ENCODE assay signal across 22 cellular contexts in the genomic region with DNA sequence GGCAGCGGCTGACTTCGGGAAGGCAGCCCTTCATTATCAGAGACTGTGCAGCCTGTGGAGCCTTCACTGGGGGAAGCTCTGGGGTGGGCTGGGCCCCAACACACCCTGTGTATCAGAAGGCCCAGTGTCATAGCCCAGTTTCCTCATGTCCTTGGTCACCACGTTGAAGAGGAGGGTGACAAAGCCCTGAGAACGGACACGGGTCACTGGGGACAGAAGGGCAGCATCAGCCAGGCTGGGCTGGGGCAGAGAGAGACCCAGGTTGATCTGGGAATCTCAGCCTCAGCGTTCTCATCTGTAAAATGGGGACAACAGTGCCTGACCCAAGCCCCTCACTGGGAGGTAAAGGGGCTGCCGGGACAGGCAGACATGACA. TPM values are rescaled to one million over a fixed set of nuclear protein-coding genes. Genes with fewer than 3 reads are reported as not detected.
DNase-seq lines count a peak whose midpoint lies in the region; ATAC-seq and TF ChIP-seq lines count a peak whose summit lies in the region.
"Had no signal": no experiment of that assay in that cellular context is flagged by ENCODE, and none has a peak within 500 bp of the region (broad histone marks: within the 10 kb centered on the region; RNA-seq: fewer than 3 reads in every experiment).

No MANE protein-coding gene starts in this region.

- H4K5ac ChIP-seq in IMR-90 (ENCODE audit: low read depth, low read length) = no peak overlapping the region

- no peak overlapping the region for H2AK9ac ChIP-seq in IMR-90 (replicated peaks; ENCODE audit: low read depth, low read length, poor library complexity)

- H2BK5ac ChIP-seq in IMR-90 (ENCODE audit: low read depth, low read length, poor library complexity, severe bottlenecking) = no peak overlapping the region

- no peak overlapping the region for H3K18ac ChIP-seq in IMR-90 (ENCODE audit: low read depth, low read length)

- no peak overlapping the region for H4K8ac ChIP-seq in IMR-90 (ENCODE audit: low read depth in 2 of 2, low read length in 2 of 2)

- TF ChIP-seq POLR2A in IMR-90 (IDR thresholded peaks at IDR 0.05; ENCODE audit: low read depth, low read length) (no peak), erythroblast (IDR thresholded peaks at IDR 0.05; ENCODE audit: low read length) (no peak)

- H4K20me1 ChIP-seq in IMR-90 (ENCODE audit: insufficient read depth, low read length) = peaks cover 8% of the 10 kb centered on the region

- H3K27me3 ChIP-seq in IMR-90 (ENCODE audit: control insufficient read depth, insufficient read depth, low read length) = no peaks in the 10 kb centered on the region
- H3K27me3 ChIP-seq: BE2C had no signal

- H3K4me3 ChIP-seq in IMR-90 (ENCODE audit: insufficient read depth, low read depth, low read length) = no peak overlapping the region

- intact Hi-C loops in activated CD4-positive, alpha-beta memory T cell treated with anti-CD3 and anti-CD28 coated beads for 36 hours (cut with micrococcal nuclease) = no loop called here
- intact Hi-C loops in IMR-90 (cut with micrococcal nuclease) = no loop called here
- intact Hi-C loops in sciatic nerve (cut with DNase I) = no loop called here

- peaks cover 0 to 4% of the 10 kb centered on the region in 2 experiments; a peak in 1 of 4 replicates for H3K79me1 ChIP-seq in IMR-90 (ENCODE audit: low read depth in 1 of 2, low read length in 2 of 2)

- 87% methylated on average over 4 of the region's 7 CpGs; no CpG with 5 or more reads in 1 of the 2 experiments for WGBS in IMR-90 (ENCODE audit: extremely low coverage in 2 of 2, insufficient read length in 1 of 2), 2 experiments

- peaks cover 24% of the 10 kb centered on the region for H3K9me1 ChIP-seq in IMR-90 (ENCODE audit: insufficient read depth, low read length)

- no peaks in the 10 kb centered on the region for H3K9me3 Mint-ChIP-seq in activated CD4-positive, alpha-beta memory T cell treated with anti-CD3 and anti-CD28 coated beads for 36 hours
- H3K9me3 Mint-ChIP-seq in activated CD4-positive, alpha-beta memory T cell treated with anti-CD3 and anti-CD28 coated beads, Interleukin-2, amount 10 ng/mL, durations not matched to agents 7 days and 5 days = no peaks in the 10 kb centered on the region
- H3K9me3 Mint-ChIP-seq: CD4-positive, CD25-positive, alpha-beta regulatory T cell; HFFc6 had no signal

- peak overlapping the region; percentile 24; the same call in 1 of the 2 replicates for H4K91ac ChIP-seq in IMR-90 (ENCODE audit: insufficient read depth, low read depth, low read length)

- H3K56ac ChIP-seq in IMR-90 (ENCODE audit: extremely low read depth, insufficient read depth, low read length) = no peak overlapping the region

- H2BK120ac ChIP-seq in IMR-90 (ENCODE audit: low read depth, low read length) = no peak overlapping the region

- no TSS peak for BruUV-seq in IMR-90 (replicated peaks; lab: Mats Ljungman, UMichigan)

- peaks cover 5% of the 10 kb centered on the region for H3K27me3 Mint-ChIP-seq in activated CD4-positive, alpha-beta memory T cell treated with anti-CD3 and anti-CD28 coated beads for 36 hours
- H3K27me3 Mint-ChIP-seq in activated CD4-positive, alpha-beta memory T cell treated with anti-CD3 and anti-CD28 coated beads, Interleukin-2, amount 10 ng/mL, durations not matched to agents 7 days and 5 days = peaks cover 6% of the 10 kb centered on the region
- H3K27me3 Mint-ChIP-seq: CD4-positive, CD25-positive, alpha-beta regulatory T cell had no signal

- peak overlapping the region; percentile 50 for H2AK5ac ChIP-seq in IMR-90 (ENCODE audit: low read depth, low read length)

- CTCF ChIA-PET in activated CD4-positive, alpha-beta memory T cell treated with anti-CD3 and anti-CD28 coated beads for 36 hours (lab: Charles Lee) = no interaction called here
- CTCF ChIA-PET in activated CD4-positive, alpha-beta memory T cell treated with anti-CD3 and anti-CD28 coated beads, Interleukin-2, amount 10 ng/mL, durations not matched to agents 7 days and 5 days (lab: Charles Lee) = no interaction called here
- CTCF ChIA-PET in IMR-90 (lab: Yijun Ruan, JAX) = no interaction called here

- TF ChIP-seq RAD21 in IMR-90 (IDR thresholded peaks at IDR 0.05; ENCODE audit: low read length) = no peak

- no peak overlapping the region for H3K27ac Mint-ChIP-seq in activated CD4-positive, alpha-beta memory T cell treated with anti-CD3 and anti-CD28 coated beads for 36 hours
- no peak overlapping the region for H3K27ac Mint-ChIP-seq in activated CD4-positive, alpha-beta memory T cell treated with anti-CD3 and anti-CD28 coated beads, Interleukin-2, amount 10 ng/mL, durations not matched to agents 7 days and 5 days
- H3K27ac Mint-ChIP-seq: CD4-positive, CD25-positive, alpha-beta regulatory T cell; HFFc6 had no signal

- no peak overlapping the region for H3K4ac ChIP-seq in IMR-90 (ENCODE audit: low read depth, low read length)

- no peak for TF ChIP-seq CTCF in IMR-90 (conservative IDR thresholded peaks at IDR 0.05; ENCODE audit: low read depth, low read length)

- H2BK15ac ChIP-seq in IMR-90 (ENCODE audit: low read depth, low read length) = no peak overlapping the region

- ATAC-seq in IMR-90 (ENCODE audit: low read depth) (no peak), sciatic nerve (no peak)
- ATAC-seq: PC-3 had no signal

- H3K14ac ChIP-seq in IMR-90 (replicated peaks; ENCODE audit: low read depth, low read length) = no peak overlapping the region

- H3K36me3 ChIP-seq in IMR-90 (ENCODE audit: control insufficient read depth, insufficient read depth, low read length) = no peaks in the 10 kb centered on the region
- H3K36me3 ChIP-seq: BE2C had no signal

- H3K4me1 Mint-ChIP-seq in activated CD4-positive, alpha-beta memory T cell treated with anti-CD3 and anti-CD28 coated beads for 36 hours (ENCODE audit: low read depth) = no peaks in the 10 kb centered on the region
- H3K4me1 Mint-ChIP-seq in activated CD4-positive, alpha-beta memory T cell treated with anti-CD3 and anti-CD28 coated beads, Interleukin-2, amount 10 ng/mL, durations not matched to agents 7 days and 5 days = no peaks in the 10 kb centered on the region
- H3K4me1 Mint-ChIP-seq: CD4-positive, CD25-positive, alpha-beta regulatory T cell had no signal

- H3K9me3 ChIP-seq in IMR-90 (ENCODE audit: control insufficient read depth, insufficient read depth, low read length) = no peaks in the 10 kb centered on the region
- H3K9me3 ChIP-seq: BE2C had no signal

- DNase-seq in activated CD4-positive, alpha-beta memory T cell treated with anti-CD3 and anti-CD28 coated beads for 36 hours = peak; percentile 4
- no peak for DNase-seq in activated CD4-positive, alpha-beta memory T cell treated with anti-CD3 and anti-CD28 coated beads, Interleukin-2, amount 10 ng/mL, durations not matched to agents 7 days and 5 days
- no peak for DNase-seq in IMR-90
- peak; percentile 79 to 90 for DNase-seq in erythroblast (lab: John Stamatoyannopoulos, UW)
- DNase-seq in sciatic nerve (ENCODE audit: low spot score) = peak; percentile 56
- DNase-seq in NCI-H69 (lab: John Stamatoyannopoulos, UW) = no peak
- no peak for DNase-seq in ACHN
- no peak for DNase-seq in activated CD4-positive, alpha-beta T cell treated with anti-CD3 and anti-CD28 coated beads for 48 hours
- DNase-seq: BE2C; CD4-positive, CD25-positive, alpha-beta regulatory T cell; COR-L47; DMS 273 treated with DMSO at 0.1 percent for 48 hours; DND-41; HFFc6; NCI-H1417 treated with DMSO at 0.1 percent for 48 hours; NCI-H187 treated with DMSO at 0.1 percent for 48 hours; NCI-H226; NCI-H524 treated with DMSO at 0.1 percent for 48 hours; PC-3; RPMI8226 had no signal

- H3K27ac ChIP-seq in IMR-90 (ENCODE audit: insufficient read depth, low read length) = no peak overlapping the region

- no peak overlapping the region for H2BK20ac ChIP-seq in IMR-90 (ENCODE audit: low read depth, low read length)

- POLR2A ChIA-PET in activated CD4-positive, alpha-beta memory T cell treated with anti-CD3 and anti-CD28 coated beads for 36 hours (lab: Charles Lee) = no interaction called here
- POLR2A ChIA-PET in activated CD4-positive, alpha-beta memory T cell treated with anti-CD3 and anti-CD28 coated beads, Interleukin-2, amount 10 ng/mL, durations not matched to agents 7 days and 5 days (lab: Charles Lee) = no interaction called here
- POLR2A ChIA-PET in IMR-90 (lab: Charles Lee; ENCODE audit: unreplicated experiment) = no interaction called here

- no peak overlapping the region for H3K4me2 ChIP-seq in IMR-90 (ENCODE audit: low read depth, low read length)

- no peak overlapping the region for H3K23ac ChIP-seq in IMR-90 (ENCODE audit: low read depth, low read length)

- in situ Hi-C loops in IMR-90 (cut with MboI; ENCODE audit: low sequenced_read_pairs) (no loop called here), ACHN (cut with HindIII; ENCODE audit: low pct_ligation_motif_present, low pct_unique_long_range_greater_than_20kb, low sequenced_read_pairs) (no loop called here)

- H3K36me3 Mint-ChIP-seq in activated CD4-positive, alpha-beta memory T cell treated with anti-CD3 and anti-CD28 coated beads for 36 hours = no peaks in the 10 kb centered on the region
- no peaks in the 10 kb centered on the region for H3K36me3 Mint-ChIP-seq in activated CD4-positive, alpha-beta memory T cell treated with anti-CD3 and anti-CD28 coated beads, Interleukin-2, amount 10 ng/mL, durations not matched to agents 7 days and 5 days (ENCODE audit: low read depth)
- H3K36me3 Mint-ChIP-seq: CD4-positive, CD25-positive, alpha-beta regulatory T cell had no signal

- H2AFZ ChIP-seq in IMR-90 (replicated peaks; ENCODE audit: low read length, poor library complexity) = no peak overlapping the region

- no peak overlapping the region for H3K4me3 Mint-ChIP-seq in activated CD4-positive, alpha-beta memory T cell treated with anti-CD3 and anti-CD28 coated beads for 36 hours
- no peak overlapping the region for H3K4me3 Mint-ChIP-seq in activated CD4-positive, alpha-beta memory T cell treated with anti-CD3 and anti-CD28 coated beads, Interleukin-2, amount 10 ng/mL, durations not matched to agents 7 days and 5 days
- H3K4me3 Mint-ChIP-seq: CD4-positive, CD25-positive, alpha-beta regulatory T cell; HFFc6 had no signal

- peaks cover 26% of the 10 kb centered on the region for H3K4me1 ChIP-seq in IMR-90 (ENCODE audit: control insufficient read depth, insufficient read depth, low read length)

- dilution Hi-C loops in IMR-90 (cut with HindIII; ENCODE audit: low sequenced_read_pairs, unreplicated experiment) = no loop called here

- no peak overlapping the region for H3K9ac ChIP-seq in IMR-90 (ENCODE audit: low read depth, low read length)

RNA-seq across cellular contexts. Expression of a gene that starts 19.3 kb away (rescaled TPM):
- total RNA-seq in activated CD4-positive, alpha-beta memory T cell treated with anti-CD3 and anti-CD28 coated beads for 36 hours = 1 to 10 TPM; 7.2 to 7.6 TPM
- 1 to 10 TPM; 2.7 to 3.1 TPM for total RNA-seq in activated CD4-positive, alpha-beta memory T cell treated with anti-CD3 and anti-CD28 coated beads, Interleukin-2, amount 10 ng/mL, durations not matched to agents 7 days and 5 days
- total RNA-seq in IMR-90 (2012; rRNA removed) = 23.3 and 42.5 TPM in 2 replicates
- 43.8 and 54.9 TPM in 2 replicates for polyA plus RNA-seq in IMR-90 (2012; rRNA removed)
- polyA plus RNA-seq in IMR-90 (2012; cell fraction: cytosol; rRNA removed) = 53.7 and 71.4 TPM in 2 replicates
- polyA plus RNA-seq in IMR-90 (2012; cell fraction: nucleus; rRNA removed; ENCODE audit: low replicate concordance) = 30.7 and 46.9 TPM in 2 replicates
- total RNA-seq in sciatic nerve = 19.8 TPM

RNA-seq across cellular contexts. Expression of a gene that starts 35.1 kb away (rescaled TPM):
- 10 to 100 TPM; 15.4 to 17.2 TPM for total RNA-seq in activated CD4-positive, alpha-beta memory T cell treated with anti-CD3 and anti-CD28 coated beads for 36 hours
- total RNA-seq in activated CD4-positive, alpha-beta memory T cell treated with anti-CD3 and anti-CD28 coated beads, Interleukin-2, amount 10 ng/mL, durations not matched to agents 7 days and 5 days = 10 to 100 TPM; 40.6 to 41.4 TPM
- total RNA-seq in IMR-90 (2012; rRNA removed) = 6.4 and 9.7 TPM in 2 replicates
- 20.7 and 25.4 TPM in 2 replicates for polyA plus RNA-seq in IMR-90 (2012; rRNA removed)
- polyA plus RNA-seq in IMR-90 (2012; cell fraction: cytosol; rRNA removed) = 31.6 and 31.9 TPM in 2 replicates
- polyA plus RNA-seq in IMR-90 (2012; cell fraction: nucleus; rRNA removed; ENCODE audit: low replicate concordance) = 48.2 and 94.1 TPM in 2 replicates
- 28.2 TPM for total RNA-seq in sciatic nerve

RNA-seq across cellular contexts. Expression of a gene that starts 43.7 kb away (rescaled TPM):
- total RNA-seq in activated CD4-positive, alpha-beta memory T cell treated with anti-CD3 and anti-CD28 coated beads for 36 hours = not detected
- not detected for total RNA-seq in activated CD4-positive, alpha-beta memory T cell treated with anti-CD3 and anti-CD28 coated beads, Interleukin-2, amount 10 ng/mL, durations not matched to agents 7 days and 5 days
- 5.0 and 7.0 TPM in 2 replicates for total RNA-seq in IMR-90 (2012; rRNA removed)
- polyA plus RNA-seq in IMR-90 (2012; rRNA removed) = 69.5 and 71.6 TPM in 2 replicates
- polyA plus RNA-seq in IMR-90 (2012; cell fraction: cytosol; rRNA removed) = 64.0 and 103 TPM in 2 replicates
- 30.2 and 36.0 TPM in 2 replicates for polyA plus RNA-seq in IMR-90 (2012; cell fraction: nucleus; rRNA removed; ENCODE audit: low replicate concordance)
- total RNA-seq in sciatic nerve = 115 TPM
- total RNA-seq: CD4-positive, CD25-positive, alpha-beta regulatory T cell; G401; M059J; PC-3 had no signal
- polyA plus RNA-seq: CD4-positive, CD25-positive, alpha-beta regulatory T cell had no signal

Comparison
In these comparisons a context has a peak if more than half of its experiments do, and no peak if none do; other contexts are left out.
1. DNase-seq: peak in activated CD4-positive, alpha-beta memory T cell treated with anti-CD3 and anti-CD28 coated beads for 36 hours (single experiment), erythroblast (2 of 2) and sciatic nerve (single experiment); none in activated CD4-positive, alpha-beta memory T cell treated with anti-CD3 and anti-CD28 coated beads, Interleukin-2, amount 10 ng/mL, durations not matched to agents 7 days and 5 days (single experiment), IMR-90 (single experiment), NCI-H69 (single experiment), ACHN (single experiment) and activated CD4-positive, alpha-beta T cell treated with anti-CD3 and anti-CD28 coated beads for 48 hours (single experiment).
2. RNA of a gene that starts 43.7 kb away (total RNA-seq): 115 TPM in sciatic nerve (single experiment); 5.0 to 7.0 TPM in IMR-90, not detected in activated CD4-positive, alpha-beta memory T cell treated with anti-CD3 and anti-CD28 coated beads, Interleukin-2, amount 10 ng/mL, durations not matched to agents 7 days and 5 days and not detected in activated CD4-positive, alpha-beta memory T cell treated with anti-CD3 and anti-CD28 coated beads for 36 hours; every median in the first group is over 10 times any median in the second.